Comparison of ENCODE assay signal across 24 cellular contexts in genomic region chr6:36728289-36729168, GRCh38. TPM values are rescaled to one million over a fixed set of nuclear protein-coding genes. Genes with fewer than 3 reads are reported as not detected.
A peak's percentile ranks its signal among the peaks of the same experiment; 100 is the strongest.
DNase-seq lines count a peak whose midpoint lies in the region; ATAC-seq and TF ChIP-seq lines count a peak whose summit lies in the region.
"Had no signal": no experiment of that assay in that cellular context is flagged by ENCODE, and none has a peak within 500 bp of the region (broad histone marks: within the 10 kb centered on the region; RNA-seq: fewer than 3 reads in every experiment).

No MANE protein-coding gene starts in this region.

- H3K9me3 Mint-ChIP-seq in T-helper 2 cell treated with Interferon-gamma antibody and Interleukin-4, amounts not matched to agents 5 μg/mL and 100 μg/mL, for 36 hours, result no peaks in the 10 kb centered on the region
- no peaks in the 10 kb centered on the region for H3K9me3 Mint-ChIP-seq in dendritic cell treated with granulocyte-macrophage colony-stimulating factor and Interleukin-4, amounts not matched to agents 40 ng/mL and 50 ng/mL, for 4 days
- H3K9me3 Mint-ChIP-seq: activated T-cell treated with anti-CD3 and anti-CD28 coated beads, Interleukin-2, amount 50 U/mL, for 24 hours had no signal

- peak overlapping the region; percentile 6 for H3K27ac Mint-ChIP-seq in T-helper 2 cell treated with Interferon-gamma antibody and Interleukin-4, amounts not matched to agents 5 μg/mL and 100 μg/mL, for 36 hours
- H3K27ac Mint-ChIP-seq in dendritic cell treated with granulocyte-macrophage colony-stimulating factor and Interleukin-4, amounts not matched to agents 40 ng/mL and 50 ng/mL, for 4 days, result peak overlapping the region; percentile 47

- peak overlapping the region; percentile 42 to 87 (median 73) for H3K4me2 ChIP-seq in BLaER1 treated with 17β-estradiol and CSF1 and Interleukin-3, amounts not matched to agents 10 nM and 100 nM
- H3K4me2 ChIP-seq in osteoblast (ENCODE audit: insufficient read depth, low read length) (no peak overlapping the region), OCI-LY7 (ENCODE audit: low read length) (no peak overlapping the region)
- H3K4me2 ChIP-seq: KMS-11, PC-9 had no signal

- H3K27ac ChIP-seq in BLaER1 treated with 17β-estradiol and CSF1 and Interleukin-3, amounts not matched to agents 10 nM and 100 nM, result no peak overlapping the region
- H3K27ac ChIP-seq in osteoblast (ENCODE audit: low read depth, low read length) (no peak overlapping the region), OCI-LY7 (ENCODE audit: low read depth, low read length, poor library complexity, severe bottlenecking) (no peak overlapping the region)
- H3K27ac ChIP-seq: cardiac muscle cell, KMS-11, PC-9, upper lobe of right lung had no signal

- H3K79me2 ChIP-seq in osteoblast (ENCODE audit: insufficient read depth, low read length) (no peaks in the 10 kb centered on the region), OCI-LY7 (ENCODE audit: insufficient read depth, low read depth, low read length) (no peaks in the 10 kb centered on the region)

- no peak overlapping the region for H3K4me3 ChIP-seq in BLaER1 treated with 17β-estradiol and CSF1 and Interleukin-3, amounts not matched to agents 10 nM and 100 nM
- no peak overlapping the region for H3K4me3 ChIP-seq in osteoblast (ENCODE audit: insufficient read depth, low read length)
- no peak overlapping the region for H3K4me3 ChIP-seq in OCI-LY7 (ENCODE audit: low read depth, low read length, poor library complexity, severe bottlenecking)
- H3K4me3 ChIP-seq: cardiac muscle cell, PC-9, upper lobe of right lung had no signal

- H3K4me3 Mint-ChIP-seq in T-helper 2 cell treated with Interferon-gamma antibody and Interleukin-4, amounts not matched to agents 5 μg/mL and 100 μg/mL, for 36 hours, result peak overlapping the region; percentile 32
- H3K4me3 Mint-ChIP-seq in dendritic cell treated with granulocyte-macrophage colony-stimulating factor and Interleukin-4, amounts not matched to agents 40 ng/mL and 50 ng/mL, for 4 days, result no peak overlapping the region
- H3K4me3 Mint-ChIP-seq: activated T-cell treated with anti-CD3 and anti-CD28 coated beads, Interleukin-2, amount 50 U/mL, for 24 hours had no signal

- intact Hi-C loops in dendritic cell treated with granulocyte-macrophage colony-stimulating factor and Interleukin-4, amounts not matched to agents 40 ng/mL and 50 ng/mL, for 4 days (cut with micrococcal nuclease), result loop anchor here (5.0 kb wide), 1 partner anchor 36 kb away; no protein-coding TSS in a partner anchor
- intact Hi-C loops in OCI-LY7 (cut with micrococcal nuclease; ENCODE audit: unreplicated experiment), result no loop called here

- no peak overlapping the region for H3K9ac ChIP-seq in BLaER1 treated with 17β-estradiol and CSF1 and Interleukin-3, amounts not matched to agents 10 nM and 100 nM
- H3K9ac ChIP-seq: KMS-11 had no signal

- H2AFZ ChIP-seq in osteoblast (ENCODE audit: low read length) (no peak overlapping the region), OCI-LY7 (ENCODE audit: low read length) (no peak overlapping the region)
- H2AFZ ChIP-seq: PC-9 had no signal

- H3K36me3 ChIP-seq in BLaER1 treated with 17β-estradiol and CSF1 and Interleukin-3, amounts not matched to agents 10 nM and 100 nM, result no peaks in the 10 kb centered on the region
- no peaks in the 10 kb centered on the region for H3K36me3 ChIP-seq in osteoblast (ENCODE audit: insufficient read depth, low read length)
- H3K36me3 ChIP-seq in OCI-LY7 (ENCODE audit: insufficient read depth, low read length), result no peaks in the 10 kb centered on the region
- H3K36me3 ChIP-seq: cardiac muscle cell, upper lobe of right lung had no signal

- CTCF ChIA-PET in OCI-LY7 (lab: Charles Lee; ENCODE audit: unreplicated experiment), result interaction anchor here (1.1 kb wide), 1 partner anchor 37 kb away, joined by 3 read pairs; no protein-coding TSS in a partner anchor

- TF ChIP-seq CTCF in osteoblast (IDR thresholded peaks at IDR 0.05; ENCODE audit: extremely low read depth, low read depth, low read length), result no peak
- TF ChIP-seq CTCF in OCI-LY7 (conservative IDR thresholded peaks at IDR 0.05; ENCODE audit: low read length), result no peak

- POLR2A ChIA-PET in OCI-LY7 (lab: Charles Lee), result interaction anchor here (0.8 kb wide), 1 partner anchor 55 kb away, joined by 3 read pairs; no protein-coding TSS in a partner anchor

- no peak for ATAC-seq in HG02970 (IDR thresholded peaks at IDR 0.05; ENCODE audit: low FRiP score, unreplicated experiment)
- ATAC-seq: activated CD4-positive, CD25-positive, alpha-beta regulatory T cell treated with anti-CD3 and anti-CD28 coated beads, Interleukin-2, amount 50 U/mL, for 24 hours had no signal

- DNase-seq in T-helper 2 cell treated with Interferon-gamma antibody and Interleukin-4, amounts not matched to agents 5 μg/mL and 100 μg/mL, for 36 hours (ENCODE audit: low spot score), result no peak
- no peak for DNase-seq in T-helper 2 cell
- peak; percentile 18 for DNase-seq in osteoblast (ENCODE audit: insufficient read length, low spot score, missing footprints)
- DNase-seq in stimulated activated CD4-positive, alpha-beta T cell treated with anti-CD3 and anti-CD28 coated beads, Interleukin-2, amount 100 ng/mL, for 24 hours, result no peak
- no peak for DNase-seq in OCI-LY7 (ENCODE audit: low spot score)
- DNase-seq: 8988T; activated naive CD4-positive, alpha-beta T cell; activated T-cell treated with anti-CD3 and anti-CD28 coated beads, Interleukin-2, amount 50 U/mL, for 24 hours; amygdala; head of caudate nucleus; PC-9; SHP77; substantia nigra; upper lobe of right lung had no signal

- H4K20me1 ChIP-seq in BLaER1 treated with 17β-estradiol and CSF1 and Interleukin-3, amounts not matched to agents 10 nM and 100 nM, result no peaks in the 10 kb centered on the region
- no peaks in the 10 kb centered on the region for H4K20me1 ChIP-seq in osteoblast (ENCODE audit: insufficient read depth, low read length)
- H4K20me1 ChIP-seq in OCI-LY7 (ENCODE audit: insufficient read depth, low read length), result no peaks in the 10 kb centered on the region

- no peaks in the 10 kb centered on the region for H3K9me2 ChIP-seq in OCI-LY7 (ENCODE audit: insufficient read depth, low read length)

- no peaks in the 10 kb centered on the region for H3K9me3 ChIP-seq in BLaER1 treated with 17β-estradiol and CSF1 and Interleukin-3, amounts not matched to agents 10 nM and 100 nM (replicated peaks in 1 of 11)
- no peaks in the 10 kb centered on the region for H3K9me3 ChIP-seq in osteoblast (ENCODE audit: low read depth, low read length)
- H3K9me3 ChIP-seq in OCI-LY7 (ENCODE audit: low read length), result no peaks in the 10 kb centered on the region
- H3K9me3 ChIP-seq: upper lobe of right lung had no signal

- H3K4me1 ChIP-seq in BLaER1 treated with 17β-estradiol and CSF1 and Interleukin-3, amounts not matched to agents 10 nM and 100 nM, result peaks cover 47 to 69% (median 65%) of the 10 kb centered on the region in 10 experiments
- H3K4me1 ChIP-seq in osteoblast (ENCODE audit: insufficient read depth, low read length) (peaks cover 7% of the 10 kb centered on the region), OCI-LY7 (ENCODE audit: insufficient read depth, low read length, poor library complexity, severe bottlenecking) (peaks cover 14% of the 10 kb centered on the region)
- H3K4me1 ChIP-seq: upper lobe of right lung had no signal

- peaks cover 38% of the 10 kb centered on the region for H3K4me1 Mint-ChIP-seq in T-helper 2 cell treated with Interferon-gamma antibody and Interleukin-4, amounts not matched to agents 5 μg/mL and 100 μg/mL, for 36 hours (ENCODE audit: low read depth)
- peaks cover 37% of the 10 kb centered on the region for H3K4me1 Mint-ChIP-seq in dendritic cell treated with granulocyte-macrophage colony-stimulating factor and Interleukin-4, amounts not matched to agents 40 ng/mL and 50 ng/mL, for 4 days (ENCODE audit: low read depth)

- no peaks in the 10 kb centered on the region for H3K36me3 Mint-ChIP-seq in T-helper 2 cell treated with Interferon-gamma antibody and Interleukin-4, amounts not matched to agents 5 μg/mL and 100 μg/mL, for 36 hours (ENCODE audit: low read depth)
- H3K36me3 Mint-ChIP-seq in dendritic cell treated with granulocyte-macrophage colony-stimulating factor and Interleukin-4, amounts not matched to agents 40 ng/mL and 50 ng/mL, for 4 days (ENCODE audit: low read depth), result no peaks in the 10 kb centered on the region

- H3K27me3 Mint-ChIP-seq in T-helper 2 cell treated with Interferon-gamma antibody and Interleukin-4, amounts not matched to agents 5 μg/mL and 100 μg/mL, for 36 hours (ENCODE audit: low read depth), result no peaks in the 10 kb centered on the region
- no peaks in the 10 kb centered on the region for H3K27me3 Mint-ChIP-seq in dendritic cell treated with granulocyte-macrophage colony-stimulating factor and Interleukin-4, amounts not matched to agents 40 ng/mL and 50 ng/mL, for 4 days
- H3K27me3 Mint-ChIP-seq: activated T-cell treated with anti-CD3 and anti-CD28 coated beads, Interleukin-2, amount 50 U/mL, for 24 hours had no signal

- no TSS peak for BruUV-seq in OCI-LY7 (replicated peaks; lab: Mats Ljungman, UMichigan)

- H3K27me3 ChIP-seq in BLaER1 treated with 17β-estradiol and CSF1 and Interleukin-3, amounts not matched to agents 10 nM and 100 nM, result no peaks in the 10 kb centered on the region
- no peaks in the 10 kb centered on the region for H3K27me3 ChIP-seq in osteoblast (ENCODE audit: insufficient read depth, low read length)
- H3K27me3 ChIP-seq: cardiac muscle cell, upper lobe of right lung had no signal

RNA-seq across cellular contexts. Expression of gene RAB44, which starts 30.9 kb away (rescaled TPM):
- total RNA-seq in osteoblast, result under 0.01 and 0.36 TPM in 2 replicates
- 0.03 and 0.09 TPM in 2 replicates for total RNA-seq in OCI-LY7 (2014; rRNA removed; shearing (Covaris generic))
- not detected in 2 replicates for total RNA-seq in OCI-LY7 (2022)
- total RNA-seq: cardiac muscle cell, H4, HT1080, myocyte, osteocyte, PC-9 had no signal

RNA-seq across cellular contexts. Expression of gene CDKN1A, which starts 50.0 kb away (rescaled TPM):
- total RNA-seq in osteoblast, result 456 and 461 TPM in 2 replicates
- total RNA-seq in OCI-LY7 (2014; rRNA removed; shearing (Covaris generic)), result 0.13 and 0.41 TPM in 2 replicates
- 1.2 and 1.3 TPM in 2 replicates for total RNA-seq in OCI-LY7 (2022)

Comparison
In these comparisons a context has a peak if more than half of its experiments do, and no peak if none do; other contexts are left out.
1. H3K4me2 ChIP-seq: peak in BLaER1 treated with 17β-estradiol and CSF1 and Interleukin-3, amounts not matched to agents 10 nM and 100 nM (11 of 11); none in osteoblast (single experiment) and OCI-LY7 (single experiment).
2. RNA of gene CDKN1A, which starts 50.0 kb away (total RNA-seq): 456 to 461 TPM in osteoblast; 0.13 to 1.3 TPM in OCI-LY7; every median in the first group is over 100 times any median in the second.